8 cellular contexts compared by ENCODE assay signal in the genomic region with DNA sequence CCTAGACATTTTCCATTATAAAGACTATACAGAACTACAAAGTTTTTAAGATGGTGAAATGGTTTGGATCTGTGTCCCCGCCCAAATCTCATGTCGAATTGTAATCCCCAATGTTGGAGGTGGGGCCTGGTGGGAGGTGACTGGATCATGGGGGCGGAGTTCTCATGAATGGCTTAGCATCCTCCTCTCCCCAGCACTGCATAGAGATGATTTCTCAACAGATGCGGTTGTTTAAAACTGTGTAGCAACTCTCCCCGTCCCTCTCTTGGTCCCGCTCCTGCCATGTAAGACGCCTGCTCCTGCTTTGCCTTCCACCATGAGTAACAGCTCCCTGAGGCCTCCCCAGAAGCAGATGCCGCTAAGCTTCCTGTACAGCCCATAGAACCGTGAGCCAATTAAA. TPM values are rescaled to one million over a fixed set of nuclear protein-coding genes. Genes with fewer than 3 reads are reported as not detected.
A peak's percentile ranks its signal among the peaks of the same experiment; 100 is the strongest.
DNase-seq lines count a peak whose midpoint lies in the region; ATAC-seq and TF ChIP-seq lines count a peak whose summit lies in the region.

No MANE protein-coding gene starts in this region.

- peak overlapping the region; percentile 99 for H3K4me3 Mint-ChIP-seq in MCF 10A (ENCODE audit: unreplicated experiment)

- intact Hi-C loops in MCF 10A (cut with micrococcal nuclease), result loop anchor here (5.0 kb wide), 1 partner anchor 61 kb away; a partner anchor contains a TSS

- CTCF ChIA-PET in MCF 10A (lab: Yijun Ruan, JAX), result interaction anchor here (0.6 kb wide), 1 partner anchor 253 kb away, joined by 3 read pairs; no protein-coding TSS in a partner anchor

- peak overlapping the region; percentile 98 for H3K27ac Mint-ChIP-seq in MCF 10A (ENCODE audit: low read depth, unreplicated experiment)

- H3K27me3 ChIP-seq in neural cell (ENCODE audit: insufficient read depth, low read depth, low read length), result peaks cover 10% of the 10 kb centered on the region

- no peaks in the 10 kb centered on the region for H4K20me1 ChIP-seq in neural cell (ENCODE audit: insufficient read depth)

- H3K27me3 Mint-ChIP-seq in MCF 10A (ENCODE audit: insufficient read depth, unreplicated experiment), result no peaks in the 10 kb centered on the region

- TF ChIP-seq RAD21 in neural cell (conservative IDR thresholded peaks at IDR 0.05), result no peak

- H2AFZ ChIP-seq in neural cell (ENCODE audit: low read depth, low read length), result no peak overlapping the region

- H3K27ac ChIP-seq in neural cell (ENCODE audit: low read length), result no peak overlapping the region

- peaks cover 57% of the 10 kb centered on the region for H3K79me2 ChIP-seq in neural cell (replicated peaks; ENCODE audit: insufficient read depth, low read length)

- POLR2A ChIA-PET in MCF 10A (lab: Yijun Ruan, JAX), result interaction anchor here (0.7 to 1.4 kb wide), 3 partner anchors 7 to 247 kb away, joined by 3 read pairs; no protein-coding TSS in a partner anchor

- peaks cover 20% of the 10 kb centered on the region for H3K4me1 Mint-ChIP-seq in MCF 10A (ENCODE audit: insufficient read depth, unreplicated experiment)

- H3K9me3 ChIP-seq in neural cell (ENCODE audit: low read length), result no peaks in the 10 kb centered on the region

- no TSS peak for BruUV-seq in MCF 10A (replicated peaks; lab: Mats Ljungman, UMichigan)

- H3K4me3 ChIP-seq in neural cell (ENCODE audit: low read length), result peak overlapping the region; percentile 87

- no peaks in the 10 kb centered on the region for H3K9me3 Mint-ChIP-seq in MCF 10A (ENCODE audit: unreplicated experiment)

- H3K36me3 ChIP-seq in neural cell (ENCODE audit: insufficient read depth, low read length), result no peaks in the 10 kb centered on the region

- TF ChIP-seq CTCF in MCF 10A (IDR thresholded peaks at IDR 0.05; ENCODE audit: unreplicated experiment) (no peak), neural cell (IDR thresholded peaks at IDR 0.05; ENCODE audit: poor library complexity, severe bottlenecking) (no peak)

- ATAC-seq in left lobe of liver, result no peak

- no peaks in the 10 kb centered on the region for H3F3A ChIP-seq in neural cell (ENCODE audit: insufficient read depth, low read length, poor library complexity, severe bottlenecking)

- DNase-seq in ELF-1 (ENCODE audit: low read depth, low spot score) (peak; percentile 27), NOMO-1 (lab: John Stamatoyannopoulos, UW; ENCODE audit: unreplicated experiment in 2 of 2) (peak; percentile 87 to 98), MCF 10A (ENCODE audit: unreplicated experiment) (peak; percentile 31), NCI-H2029 treated with DMSO at 0.1 percent for 48 hours (lab: John Stamatoyannopoulos, UW) (no peak), HuH-7 (ENCODE audit: low spot score) (no peak), NCI-H345 treated with DMSO at 0.1 percent for 48 hours (lab: John Stamatoyannopoulos, UW; ENCODE audit: unreplicated experiment) (no peak), left lobe of liver (ENCODE audit: low spot score) (no peak)

- no peak for TF ChIP-seq EP300 in neural cell (conservative IDR thresholded peaks at IDR 0.05; ENCODE audit: poor library complexity, severe bottlenecking)

- H3K4me2 ChIP-seq in neural cell (ENCODE audit: low read length), result peak overlapping the region; percentile 88

- H3K36me3 Mint-ChIP-seq in MCF 10A (ENCODE audit: insufficient read depth, unreplicated experiment), result peaks cover 7% of the 10 kb centered on the region

- peak overlapping the region; percentile 89 for H3K9ac ChIP-seq in neural cell (ENCODE audit: low read length)

- no peaks in the 10 kb centered on the region for H3K9me2 ChIP-seq in neural cell (ENCODE audit: insufficient read depth, low read length)

TF ChIP-seq in neural cell, 6 proteins besides CTCF, POLR2A, EP300 and RAD21:
- TF ChIP-seq MXI1 (conservative IDR thresholded peaks at IDR 0.05; ENCODE audit: poor library complexity, severe bottlenecking) (no peak), SMC3 (conservative IDR thresholded peaks at IDR 0.05; ENCODE audit: poor library complexity) (no peak), TAF1 (IDR thresholded peaks at IDR 0.05; ENCODE audit: low read depth) (no peak), EZH2 (IDR thresholded peaks at IDR 0.05; ENCODE audit: borderline replicate concordance, insufficient read depth, low read length, poor library complexity, severe bottlenecking) (no peak), POLR2AphosphoS5 (IDR thresholded peaks at IDR 0.05) (no peak)
- TF ChIP-seq, protein P1, sequence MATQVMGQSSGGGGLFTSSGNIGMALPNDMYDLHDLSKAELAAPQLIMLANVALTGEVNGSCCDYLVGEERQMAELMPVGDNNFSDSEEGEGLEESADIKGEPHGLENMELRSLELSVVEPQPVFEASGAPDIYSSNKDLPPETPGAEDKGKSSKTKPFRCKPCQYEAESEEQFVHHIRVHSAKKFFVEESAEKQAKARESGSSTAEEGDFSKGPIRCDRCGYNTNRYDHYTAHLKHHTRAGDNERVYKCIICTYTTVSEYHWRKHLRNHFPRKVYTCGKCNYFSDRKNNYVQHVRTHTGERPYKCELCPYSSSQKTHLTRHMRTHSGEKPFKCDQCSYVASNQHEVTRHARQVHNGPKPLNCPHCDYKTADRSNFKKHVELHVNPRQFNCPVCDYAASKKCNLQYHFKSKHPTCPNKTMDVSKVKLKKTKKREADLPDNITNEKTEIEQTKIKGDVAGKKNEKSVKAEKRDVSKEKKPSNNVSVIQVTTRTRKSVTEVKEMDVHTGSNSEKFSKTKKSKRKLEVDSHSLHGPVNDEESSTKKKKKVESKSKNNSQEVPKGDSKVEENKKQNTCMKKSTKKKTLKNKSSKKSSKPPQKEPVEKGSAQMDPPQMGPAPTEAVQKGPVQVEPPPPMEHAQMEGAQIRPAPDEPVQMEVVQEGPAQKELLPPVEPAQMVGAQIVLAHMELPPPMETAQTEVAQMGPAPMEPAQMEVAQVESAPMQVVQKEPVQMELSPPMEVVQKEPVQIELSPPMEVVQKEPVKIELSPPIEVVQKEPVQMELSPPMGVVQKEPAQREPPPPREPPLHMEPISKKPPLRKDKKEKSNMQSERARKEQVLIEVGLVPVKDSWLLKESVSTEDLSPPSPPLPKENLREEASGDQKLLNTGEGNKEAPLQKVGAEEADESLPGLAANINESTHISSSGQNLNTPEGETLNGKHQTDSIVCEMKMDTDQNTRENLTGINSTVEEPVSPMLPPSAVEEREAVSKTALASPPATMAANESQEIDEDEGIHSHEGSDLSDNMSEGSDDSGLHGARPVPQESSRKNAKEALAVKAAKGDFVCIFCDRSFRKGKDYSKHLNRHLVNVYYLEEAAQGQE (IDR thresholded peaks at IDR 0.05; ENCODE audit: borderline replicate concordance), result no peak
TF ChIP-seq in neural cell: peak in this region for 0.

RNA-seq across cellular contexts. Expression of a gene that starts 1.6 kb away (rescaled TPM):
- total RNA-seq in MCF 10A (2022) (27.8 and 33.7 TPM in 2 replicates), left lobe of liver (9.1 TPM)
- polyA plus RNA-seq in neural cell, result 50.0 and 56.0 TPM in 2 replicates
- 39.2 and 50.1 TPM in 2 replicates for polyA minus RNA-seq in neural cell

RNA-seq across cellular contexts. Expression of a gene that starts 60.0 kb away (rescaled TPM):
- total RNA-seq in MCF 10A (2022), result 10.4 and 10.7 TPM in 2 replicates
- 20.2 and 26.4 TPM in 2 replicates for polyA plus RNA-seq in neural cell
- 34.8 and 39.4 TPM in 2 replicates for polyA minus RNA-seq in neural cell
- total RNA-seq in left lobe of liver, result 4.9 TPM

Comparison
In these comparisons a context has a peak if more than half of its experiments do, and no peak if none do; other contexts are left out.
1. DNase-seq: peak in ELF-1 (single experiment), NOMO-1 (2 of 2) and MCF 10A (single experiment); none in NCI-H2029 treated with DMSO at 0.1 percent for 48 hours (single experiment), HuH-7 (single experiment), NCI-H345 treated with DMSO at 0.1 percent for 48 hours (single experiment) and left lobe of liver (single experiment).